ENCODE assay signal across 14 cellular contexts in the genomic region with DNA sequence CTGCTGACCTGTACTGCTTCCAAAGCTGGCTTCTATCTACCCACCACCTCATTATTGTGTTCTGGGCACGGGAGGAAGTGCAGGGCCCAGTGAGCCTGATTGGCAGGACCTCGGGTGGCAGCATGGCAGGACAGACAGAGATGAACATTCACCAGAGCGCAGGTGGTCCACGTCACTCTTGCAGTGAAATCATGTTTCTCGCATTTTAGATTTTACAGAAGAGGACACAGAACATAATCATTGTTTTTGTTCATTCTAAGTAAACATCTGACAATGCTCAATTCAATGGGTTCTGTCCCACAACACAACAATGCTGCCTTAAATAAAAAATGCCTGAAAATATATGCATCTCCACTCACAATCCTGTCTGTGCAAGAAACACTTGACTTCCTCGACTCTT.
"Had no signal": no experiment of that assay in that cellular context is flagged by ENCODE, and none has a peak within 500 bp of the region (broad histone marks: within the 10 kb centered on the region; RNA-seq: fewer than 3 reads in every experiment).

No MANE protein-coding gene starts in this region.

- H3K27ac ChIP-seq: neural progenitor cell, prostate gland, right lobe of liver, SJCRH30 had no signal

- H3K9me3 ChIP-seq: prostate gland, right lobe of liver, SJCRH30 had no signal

- H3K4me3 ChIP-seq: neural progenitor cell, prostate gland, right lobe of liver, SJCRH30 had no signal

- H3K27me3 ChIP-seq: neural progenitor cell, right lobe of liver, SJCRH30 had no signal

- H3K4me1 Mint-ChIP-seq: activated naive CD8-positive, alpha-beta T cell treated with anti-CD3 and anti-CD28 coated beads, Interleukin-2, amount 50 U/mL, for 24 hours; central memory CD8-positive, alpha-beta T cell had no signal

- H3K9me3 Mint-ChIP-seq: activated naive CD8-positive, alpha-beta T cell treated with anti-CD3 and anti-CD28 coated beads, Interleukin-2, amount 50 U/mL, for 24 hours; activated T-cell treated with anti-CD3 and anti-CD28 coated beads, Interleukin-2, amount 50 U/mL, for 72 hours; central memory CD8-positive, alpha-beta T cell; dendritic cell treated with granulocyte-macrophage colony-stimulating factor and Interleukin-4, amounts not matched to agents 40 ng/mL and 50 ng/mL, for 4 days had no signal

- FAIRE-seq: islet of Langerhans had no signal

- H3K4me1 ChIP-seq: neural progenitor cell, prostate gland, SJCRH30 had no signal

- H3K36me3 Mint-ChIP-seq: neural progenitor cell had no signal

- H3K4me3 Mint-ChIP-seq: activated naive CD8-positive, alpha-beta T cell treated with anti-CD3 and anti-CD28 coated beads, Interleukin-2, amount 50 U/mL, for 24 hours; activated T-cell treated with anti-CD3 and anti-CD28 coated beads, Interleukin-2, amount 50 U/mL, for 72 hours; central memory CD8-positive, alpha-beta T cell; dendritic cell treated with granulocyte-macrophage colony-stimulating factor and Interleukin-4, amounts not matched to agents 40 ng/mL and 50 ng/mL, for 4 days; neural progenitor cell had no signal

- DNase-seq: activated CD4-positive, alpha-beta T cell treated with anti-CD3 and anti-CD28 coated beads, Interleukin-2, amount 50 U/mL, for 4 hours; activated CD4-positive, CD25-positive, alpha-beta regulatory T cell treated with anti-CD3 and anti-CD28 coated beads, Interleukin-2, amount 50 U/mL, for 72 hours; activated naive CD4-positive, alpha-beta T cell; activated naive CD8-positive, alpha-beta T cell treated with anti-CD3 and anti-CD28 coated beads, Interleukin-2, amount 50 U/mL, for 24 hours; activated T-cell treated with anti-CD3 and anti-CD28 coated beads, Interleukin-2, amount 50 U/mL, for 72 hours; erythroblast; right lobe of liver; SJCRH30; stimulated activated naive CD4-positive, alpha-beta T cell had no signal

- ATAC-seq: activated naive CD8-positive, alpha-beta T cell treated with anti-CD3 and anti-CD28 coated beads, Interleukin-2, amount 50 U/mL, for 24 hours; activated T-cell treated with anti-CD3 and anti-CD28 coated beads, Interleukin-2, amount 50 U/mL, for 72 hours; right lobe of liver had no signal

- H3K36me3 ChIP-seq: neural progenitor cell, prostate gland, right lobe of liver, SJCRH30 had no signal

- H3K27ac Mint-ChIP-seq: activated naive CD8-positive, alpha-beta T cell treated with anti-CD3 and anti-CD28 coated beads, Interleukin-2, amount 50 U/mL, for 24 hours; activated T-cell treated with anti-CD3 and anti-CD28 coated beads, Interleukin-2, amount 50 U/mL, for 72 hours; dendritic cell treated with granulocyte-macrophage colony-stimulating factor and Interleukin-4, amounts not matched to agents 40 ng/mL and 50 ng/mL, for 4 days; neural progenitor cell had no signal
